ENCODE assay signal across 14 cellular contexts in the genomic region with DNA sequence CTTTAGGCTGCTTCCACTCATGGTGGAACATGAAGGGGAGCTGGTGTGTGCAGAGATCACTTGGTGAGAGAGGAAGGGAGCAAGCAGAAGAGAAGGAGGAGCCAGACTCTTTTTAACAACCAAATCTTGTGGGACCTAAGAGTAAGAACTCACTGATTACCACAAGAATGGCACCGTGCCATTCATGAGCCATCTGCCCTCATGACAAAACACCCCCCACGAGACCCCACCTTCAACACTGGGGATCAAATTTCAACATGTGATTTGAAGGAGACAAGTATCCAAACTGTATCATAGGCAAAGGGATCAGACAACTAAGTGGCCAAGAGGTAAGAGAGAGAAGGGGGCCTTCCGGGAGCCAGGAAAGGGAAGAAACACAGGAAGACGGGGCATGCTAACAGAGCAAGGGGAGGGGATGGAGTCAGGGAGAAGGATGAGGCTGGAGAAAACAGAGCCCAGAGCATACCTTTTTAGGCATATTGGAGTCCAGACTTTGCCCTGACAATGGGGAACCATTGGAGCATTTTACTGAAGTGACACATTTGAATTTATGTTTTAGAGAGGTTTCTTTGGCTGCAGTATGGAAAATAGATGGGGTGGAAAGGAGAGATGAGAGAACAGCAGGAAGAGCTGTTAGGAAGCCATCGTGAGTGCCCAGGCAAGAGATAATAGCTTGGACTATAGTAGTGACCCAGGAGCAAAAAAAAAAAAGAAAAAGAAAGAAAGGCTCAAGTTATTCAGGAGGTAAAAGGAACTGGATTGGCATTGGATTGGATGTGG.
DNase-seq lines count a peak whose midpoint lies in the region; ATAC-seq and TF ChIP-seq lines count a peak whose summit lies in the region.
"Had no signal": no experiment of that assay in that cellular context is flagged by ENCODE, and none has a peak within 500 bp of the region (broad histone marks: within the 10 kb centered on the region; RNA-seq: fewer than 3 reads in every experiment).

No MANE protein-coding gene starts in this region.

- TF ChIP-seq CTCF in astrocyte of the spinal cord (IDR thresholded peaks at IDR 0.05; ENCODE audit: low read depth, low read length): no peak
- no peak for TF ChIP-seq CTCF in prostate gland (IDR thresholded peaks at IDR 0.05)
- no peak for TF ChIP-seq CTCF in RWPE1 (conservative IDR thresholded peaks at IDR 0.05; ENCODE audit: low read depth)

- CTCF ChIA-PET in RWPE1 (lab: Yijun Ruan, JAX): no interaction called here

- peaks cover 9% of the 10 kb centered on the region for H3K4me1 ChIP-seq in prostate gland (replicated peaks)
- H3K4me1 ChIP-seq in HAP-1: 0 out of 2 replicates have a peak, but pooled peaks cover under 1% of the 10 kb centered on the region

- WGBS in prostate gland: 71% methylated on average over 5 of the region's 5 CpGs

- H3K9me3 ChIP-seq in prostate gland (no peaks in the 10 kb centered on the region), T-helper 17 cell (ENCODE audit: control insufficient read depth, low read length, poor library complexity, severe bottlenecking) (no peaks in the 10 kb centered on the region), HAP-1 (peaks cover 2% of the 10 kb centered on the region; the same call in 1 of the 2 replicates)
- H3K9me3 ChIP-seq: suprapubic skin had no signal

- H3K4me3 ChIP-seq in astrocyte of the spinal cord (ENCODE audit: low read depth, low read length) (no peak overlapping the region), prostate gland (no peak overlapping the region), HAP-1 (no peak overlapping the region)
- H3K4me3 ChIP-seq: suprapubic skin had no signal

- H3K27ac Mint-ChIP-seq in T-helper 17 cell: no peak overlapping the region
- H3K27ac Mint-ChIP-seq: activated naive CD8-positive, alpha-beta T cell treated with anti-CD3 and anti-CD28 coated beads for 36 hours had no signal

- in situ Hi-C loops in astrocyte of the spinal cord (cut with HindIII; ENCODE audit: low sequenced_read_pairs): no loop called here
- in situ Hi-C loops in HAP-1 (cut with MboI; ENCODE audit: low sequenced_read_pairs): no loop called here

- no peaks in the 10 kb centered on the region for H3K27me3 Mint-ChIP-seq in T-helper 17 cell
- H3K27me3 Mint-ChIP-seq: activated naive CD8-positive, alpha-beta T cell treated with anti-CD3 and anti-CD28 coated beads for 36 hours had no signal

- H3K4me1 Mint-ChIP-seq in T-helper 17 cell: no peaks in the 10 kb centered on the region
- H3K4me1 Mint-ChIP-seq: activated naive CD8-positive, alpha-beta T cell treated with anti-CD3 and anti-CD28 coated beads for 36 hours had no signal

- H3K27me3 ChIP-seq in prostate gland (replicated peaks; ENCODE audit: insufficient read depth) (no peaks in the 10 kb centered on the region), HAP-1 (ENCODE audit: low read depth) (no peaks in the 10 kb centered on the region)
- H3K27me3 ChIP-seq: suprapubic skin had no signal

- no peak for ATAC-seq in T-helper 17 cell
- ATAC-seq in GM18867 (IDR thresholded peaks at IDR 0.05; ENCODE audit: unreplicated experiment): no peak

- H3K36me3 Mint-ChIP-seq in T-helper 17 cell (ENCODE audit: low read depth): no peaks in the 10 kb centered on the region
- H3K36me3 Mint-ChIP-seq: activated naive CD8-positive, alpha-beta T cell treated with anti-CD3 and anti-CD28 coated beads for 36 hours had no signal

- H3K36me3 ChIP-seq in prostate gland (no peaks in the 10 kb centered on the region), HAP-1 (replicated peaks) (no peaks in the 10 kb centered on the region)
- H3K36me3 ChIP-seq: suprapubic skin had no signal

- DNase-seq in DMS 273 treated with DMSO at 0.1 percent for 48 hours (lab: John Stamatoyannopoulos, UW): peak; percentile 78
- peak; percentile 65 for DNase-seq in NCI-H1105 treated with DMSO at 0.1 percent for 48 hours (lab: John Stamatoyannopoulos, UW)
- peak; percentile 42 for DNase-seq in astrocyte of the spinal cord (ENCODE audit: low read depth, low spot score)
- DNase-seq in prostate gland (ENCODE audit: low spot score): no peak
- no peak for DNase-seq in RWPE1 (ENCODE audit: low spot score)
- DNase-seq in T-helper 17 cell: no peak
- DNase-seq in HAP-1 (ENCODE audit: low spot score in 2 of 2): no peak
- DNase-seq: activated CD8-positive, alpha-beta memory T cell treated with anti-CD3 and anti-CD28 coated beads, Interleukin-2, amount 50 U/mL, for 4 hours; activated naive CD8-positive, alpha-beta T cell treated with anti-CD3 and anti-CD28 coated beads for 36 hours; Caco-2; foreskin melanocyte; NCI-H1417 treated with DMSO at 0.1 percent for 48 hours had no signal

- H3K4me3 Mint-ChIP-seq in T-helper 17 cell: no peak overlapping the region
- H3K4me3 Mint-ChIP-seq: activated naive CD8-positive, alpha-beta T cell treated with anti-CD3 and anti-CD28 coated beads for 36 hours had no signal

- intact Hi-C loops in prostate gland (cut with DNase I): no loop called here

- no peak for TF ChIP-seq POLR2A in prostate gland (IDR thresholded peaks at IDR 0.05)

- POLR2A ChIA-PET in RWPE1 (lab: Yijun Ruan, JAX; ENCODE audit: low non-redundant PET): no interaction called here

- H3K27ac ChIP-seq in prostate gland (peak overlapping the region; percentile 27 to 67), RWPE1 (no peak overlapping the region)
- H3K27ac ChIP-seq: suprapubic skin had no signal

Comparison
In these comparisons a context has a peak if more than half of its experiments do, and no peak if none do; other contexts are left out.
1. DNase-seq: peak in DMS 273 treated with DMSO at 0.1 percent for 48 hours (single experiment), NCI-H1105 treated with DMSO at 0.1 percent for 48 hours (single experiment) and astrocyte of the spinal cord (single experiment); none in prostate gland (single experiment), RWPE1 (single experiment), T-helper 17 cell (0 of 3) and HAP-1 (0 of 2).